Comparison of ENCODE assay signal across 8 cellular contexts in genomic region chr16:715448-716249, GRCh38. TPM values are rescaled to one million over a fixed set of nuclear protein-coding genes. Genes with fewer than 3 reads are reported as not detected.
DNase-seq lines count a peak whose midpoint lies in the region; ATAC-seq lines count a peak whose summit lies in the region.

No MANE protein-coding gene starts in this region.

- H3K4me1 Mint-ChIP-seq in activated CD8-positive, alpha-beta T cell treated with anti-CD3 and anti-CD28 coated beads, Interleukin-2, amount 10 ng/mL, durations not matched to agents 7 days and 5 days (ENCODE audit: low read depth): peaks cover 31% of the 10 kb centered on the region
- peaks cover 27% of the 10 kb centered on the region for H3K4me1 Mint-ChIP-seq in stimulated activated effector memory CD8-positive, alpha-beta T cell treated with anti-CD3 and anti-CD28 coated beads, Interleukin-12 subunit alpha, Interleukin-12 subunit beta, amount 100 ng/mL, for 72 hours

- in situ Hi-C loops in G401 (cut with HindIII; ENCODE audit: low sequenced_read_pairs): loop anchor here (10.0 to 25.0 kb wide), 2 partner anchors 147 to 259 kb away; partner anchors contain the start of gene LMF1

- H3K36me3 Mint-ChIP-seq in activated CD8-positive, alpha-beta T cell treated with anti-CD3 and anti-CD28 coated beads, Interleukin-2, amount 10 ng/mL, durations not matched to agents 7 days and 5 days (ENCODE audit: low read depth): no peaks in the 10 kb centered on the region
- H3K36me3 Mint-ChIP-seq in stimulated activated effector memory CD8-positive, alpha-beta T cell treated with anti-CD3 and anti-CD28 coated beads, Interleukin-12 subunit alpha, Interleukin-12 subunit beta, amount 100 ng/mL, for 72 hours: peaks cover 15% of the 10 kb centered on the region

- no peaks in the 10 kb centered on the region for H3K9me3 Mint-ChIP-seq in activated CD8-positive, alpha-beta T cell treated with anti-CD3 and anti-CD28 coated beads, Interleukin-2, amount 10 ng/mL, durations not matched to agents 7 days and 5 days (ENCODE audit: insufficient read depth)
- H3K9me3 Mint-ChIP-seq in stimulated activated effector memory CD8-positive, alpha-beta T cell treated with anti-CD3 and anti-CD28 coated beads, Interleukin-12 subunit alpha, Interleukin-12 subunit beta, amount 100 ng/mL, for 72 hours: no peaks in the 10 kb centered on the region

- H3K9ac ChIP-seq in iPS-15b (ENCODE audit: low read depth, low read length): no peak overlapping the region

- H3K27me3 ChIP-seq in iPS-15b (ENCODE audit: control insufficient read depth, insufficient read depth, low read length): peaks cover 15% of the 10 kb centered on the region

- peak; percentile 29 for DNase-seq in NCI-H345 (lab: John Stamatoyannopoulos, UW)
- no peak for DNase-seq in NCI-H345 treated with DMSO at 0.1 percent for 48 hours (lab: John Stamatoyannopoulos, UW; ENCODE audit: unreplicated experiment)
- no peak for DNase-seq in activated CD8-positive, alpha-beta T cell treated with anti-CD3 and anti-CD28 coated beads, Interleukin-2, amount 10 ng/mL, durations not matched to agents 7 days and 5 days
- DNase-seq in stimulated activated effector memory CD8-positive, alpha-beta T cell treated with anti-CD3 and anti-CD28 coated beads, Interleukin-12 subunit alpha, Interleukin-12 subunit beta, amount 100 ng/mL, for 72 hours (ENCODE audit: low spot score in 2 of 2): peak in 1 of 2 donors; percentile 79
- no peak for DNase-seq in G401 (ENCODE audit: low spot score)
- DNase-seq in AML-193 (lab: John Stamatoyannopoulos, UW): no peak

- peak overlapping the region; percentile 43 for H3K4me3 Mint-ChIP-seq in activated CD8-positive, alpha-beta T cell treated with anti-CD3 and anti-CD28 coated beads, Interleukin-2, amount 10 ng/mL, durations not matched to agents 7 days and 5 days
- H3K4me3 Mint-ChIP-seq in stimulated activated effector memory CD8-positive, alpha-beta T cell treated with anti-CD3 and anti-CD28 coated beads, Interleukin-12 subunit alpha, Interleukin-12 subunit beta, amount 100 ng/mL, for 72 hours: peak overlapping the region; percentile 61

- no peak overlapping the region for H3K27ac Mint-ChIP-seq in activated CD8-positive, alpha-beta T cell treated with anti-CD3 and anti-CD28 coated beads, Interleukin-2, amount 10 ng/mL, durations not matched to agents 7 days and 5 days
- no peak overlapping the region for H3K27ac Mint-ChIP-seq in stimulated activated effector memory CD8-positive, alpha-beta T cell treated with anti-CD3 and anti-CD28 coated beads, Interleukin-12 subunit alpha, Interleukin-12 subunit beta, amount 100 ng/mL, for 72 hours

- CTCF ChIA-PET in activated CD8-positive, alpha-beta T cell treated with anti-CD3 and anti-CD28 coated beads, Interleukin-2, amount 10 ng/mL, durations not matched to agents 7 days and 5 days (lab: Charles Lee): interaction anchor here (0.8 to 2.1 kb wide), 12 partner anchors 8 to 73 kb away, joined by 3 to 9 read pairs (median 3); partner anchors contain the start of genes CHTF18, CIAO3 and RPUSD1

- H3K36me3 ChIP-seq in iPS-15b (ENCODE audit: control insufficient read depth, insufficient read depth, low read length): no peaks in the 10 kb centered on the region

- no peaks in the 10 kb centered on the region for H3K9me3 ChIP-seq in iPS-15b (ENCODE audit: control insufficient read depth, insufficient read depth, low read length)

- H3K27me3 Mint-ChIP-seq in activated CD8-positive, alpha-beta T cell treated with anti-CD3 and anti-CD28 coated beads, Interleukin-2, amount 10 ng/mL, durations not matched to agents 7 days and 5 days (ENCODE audit: low read depth): peaks cover 7% of the 10 kb centered on the region

- ATAC-seq in HG02852 (IDR thresholded peaks at IDR 0.05; ENCODE audit: unreplicated experiment): peak; percentile 23
- peak; percentile 17 for ATAC-seq in activated CD8-positive, alpha-beta T cell treated with anti-CD3 and anti-CD28 coated beads, Interleukin-2, amount 10 ng/mL, durations not matched to agents 7 days and 5 days
- ATAC-seq in stimulated activated effector memory CD8-positive, alpha-beta T cell treated with anti-CD3 and anti-CD28 coated beads, Interleukin-12 subunit alpha, Interleukin-12 subunit beta, amount 100 ng/mL, for 72 hours: peak; percentile 24

- H3K4me1 ChIP-seq in iPS-15b (ENCODE audit: control insufficient read depth, insufficient read depth, low read length): peaks cover 4% of the 10 kb centered on the region

- POLR2A ChIA-PET in activated CD8-positive, alpha-beta T cell treated with anti-CD3 and anti-CD28 coated beads, Interleukin-2, amount 10 ng/mL, durations not matched to agents 7 days and 5 days (lab: Charles Lee): interaction anchor here (0.6 to 2.3 kb wide), 6 partner anchors 11 to 33 kb away, joined by 3 to 6 read pairs (median 4); partner anchors contain the start of gene WDR24

- H3K4me3 ChIP-seq in iPS-15b (ENCODE audit: low read depth, low read length): peak overlapping the region; percentile 55

RNA-seq across cellular contexts. Expression of gene METRN, which starts 0.7 kb away (rescaled TPM):
- 10 to 100 TPM in 1 of 2 experiments, 1 to 10 TPM in 1; 8.1 to 10.6 TPM for total RNA-seq in activated CD8-positive, alpha-beta T cell treated with anti-CD3 and anti-CD28 coated beads, Interleukin-2, amount 10 ng/mL, durations not matched to agents 7 days and 5 days
- 428 and 493 TPM in 2 replicates for total RNA-seq in G401 (2014; rRNA removed; shearing (Covaris generic))

RNA-seq across cellular contexts. Expression of gene ANTKMT, which starts 5.3 kb away (rescaled TPM):
- total RNA-seq in activated CD8-positive, alpha-beta T cell treated with anti-CD3 and anti-CD28 coated beads, Interleukin-2, amount 10 ng/mL, durations not matched to agents 7 days and 5 days: 10 to 100 TPM; 12.3 to 14.2 TPM
- 45.5 and 47.6 TPM in 2 replicates for total RNA-seq in G401 (2014; rRNA removed; shearing (Covaris generic))

RNA-seq across cellular contexts. Expression of gene FBXL16, which starts 10.0 kb away (rescaled TPM):
- total RNA-seq in activated CD8-positive, alpha-beta T cell treated with anti-CD3 and anti-CD28 coated beads, Interleukin-2, amount 10 ng/mL, durations not matched to agents 7 days and 5 days: 1 to 10 TPM; 5.9 to 7.3 TPM
- total RNA-seq in G401 (2014; rRNA removed; shearing (Covaris generic)): 14.6 and 19.4 TPM in 2 replicates

RNA-seq across cellular contexts. Expression of gene CCDC78, which starts 10.6 kb away (rescaled TPM):
- 1 to 10 TPM; 3.9 TPM for total RNA-seq in activated CD8-positive, alpha-beta T cell treated with anti-CD3 and anti-CD28 coated beads, Interleukin-2, amount 10 ng/mL, durations not matched to agents 7 days and 5 days
- 20.0 and 26.4 TPM in 2 replicates for total RNA-seq in G401 (2014; rRNA removed; shearing (Covaris generic))

RNA-seq across cellular contexts. Expression of gene HAGHL, which starts 11.3 kb away (rescaled TPM):
- 10 to 100 TPM in 1 of 2 experiments, 1 to 10 TPM in 1; 8.4 to 11.2 TPM for total RNA-seq in activated CD8-positive, alpha-beta T cell treated with anti-CD3 and anti-CD28 coated beads, Interleukin-2, amount 10 ng/mL, durations not matched to agents 7 days and 5 days
- 42.3 and 43.1 TPM in 2 replicates for total RNA-seq in G401 (2014; rRNA removed; shearing (Covaris generic))

Comparison
In these comparisons a context has a peak if more than half of its experiments do, and no peak if none do; other contexts are left out.
1. RNA of gene METRN, which starts 0.7 kb away (total RNA-seq): 428 to 493 TPM in G401; 8.1 to 10.6 TPM in activated CD8-positive, alpha-beta T cell treated with anti-CD3 and anti-CD28 coated beads, Interleukin-2, amount 10 ng/mL, durations not matched to agents 7 days and 5 days; every median in the first group is over 10 times any median in the second.
2. Peak in every context shown above with its lines, with median percentiles within 50 percentile points of each other: ATAC-seq.